In genomic region chr12:127980585-127980984, GRCh38 we compare ENCODE assay signal across 15 cellular contexts.
DNase-seq lines count a peak whose midpoint lies in the region; ATAC-seq and TF ChIP-seq lines count a peak whose summit lies in the region.
"Had no signal": no experiment of that assay in that cellular context is flagged by ENCODE, and none has a peak within 500 bp of the region (broad histone marks: within the 10 kb centered on the region; RNA-seq: fewer than 3 reads in every experiment).

No MANE protein-coding gene starts in this region.

- H2BK5ac ChIP-seq in H9 (ENCODE audit: insufficient read length, low read length) = no peak overlapping the region

- no peak overlapping the region for H2AK5ac ChIP-seq in H9 (ENCODE audit: insufficient read length, low read length)

- H2BK20ac ChIP-seq in H9 (ENCODE audit: low read depth, low read length, poor library complexity, severe bottlenecking) = no peak overlapping the region

- DNase-seq in H9 = peak; percentile 44
- DNase-seq in endodermal cell = peak; percentile 65
- DNase-seq in nephron progenitor cell = no peak
- DNase-seq in activated T-helper 2 cell treated with anti-CD3 and anti-CD28 coated beads, Interferon-gamma antibody, Interleukin-2, Interleukin-4, amounts not matched to agents 10 μg/mL and 5 μg/mL and 100 μg/mL, durations not matched to agents 14 hours and 24 hours and 36 hours (ENCODE audit: low spot score) = no peak
- DNase-seq in NCI-H1048 (lab: John Stamatoyannopoulos, UW) = no peak
- DNase-seq in left lobe of liver (ENCODE audit: low spot score) = no peak
- DNase-seq: C1 segment of cervical spinal cord; Calu3; CD4-positive, alpha-beta memory T cell; COR-L47; DMS53; DMS79 treated with DMSO at 0.1 percent for 48 hours; GF-D8; HCEC 1CT had no signal

- no peaks in the 10 kb centered on the region for H4K20me1 ChIP-seq in H9 (ENCODE audit: control insufficient read depth, insufficient read depth, insufficient read length)

- H3T11ph ChIP-seq in H9 (ENCODE audit: low read length) = no peak overlapping the region

- TF ChIP-seq CTCF in H9 (conservative IDR thresholded peaks at IDR 0.05) = peak; percentile 44; the same call in 2 of the 3 replicates
- TF ChIP-seq CTCF in endodermal cell (conservative IDR thresholded peaks at IDR 0.05) = no peak
- no peak for TF ChIP-seq CTCF in nephron progenitor cell (IDR thresholded peaks at IDR 0.05)

- H2BK12ac ChIP-seq in H9 (ENCODE audit: insufficient read length, low read depth, low read length) = no peak overlapping the region

- H3K36me3 ChIP-seq in endodermal cell (ENCODE audit: control insufficient read depth, insufficient read depth, low read length) = no peaks in the 10 kb centered on the region

- H3K4me1 ChIP-seq in H9 (ENCODE audit: insufficient read depth, low read length) (no peaks in the 10 kb centered on the region), endodermal cell (ENCODE audit: control insufficient read depth, insufficient read depth, low read length) (no peaks in the 10 kb centered on the region)

- H3K4me1 Mint-ChIP-seq in H9 (peaks cover 4 to 6% of the 10 kb centered on the region in 2 experiments; a peak in 2 of 4 replicates), endodermal cell (no peaks in the 10 kb centered on the region), nephron progenitor cell (peaks cover 25% of the 10 kb centered on the region)
- no peaks in the 10 kb centered on the region for H3K4me1 Mint-ChIP-seq in activated T-helper 2 cell treated with anti-CD3 and anti-CD28 coated beads, Interferon-gamma antibody, Interleukin-2, Interleukin-4, amounts not matched to agents 10 μg/mL and 5 μg/mL and 100 μg/mL, durations not matched to agents 14 hours and 24 hours and 36 hours (ENCODE audit: low read depth)
- no peaks in the 10 kb centered on the region for H3K4me1 Mint-ChIP-seq in stimulated activated memory B cell treated with anti-CD40 and anti-IgM and Interleukin-4, amounts not matched to agents 10 μg/mL and 1 μg/mL and 100 μg/mL, for 72 hours
- H3K4me1 Mint-ChIP-seq: CD4-positive, alpha-beta memory T cell had no signal

- H3K23ac ChIP-seq in H9 (ENCODE audit: insufficient read length, low read depth, low read length) = no peak overlapping the region

- no peak overlapping the region for H3K18ac ChIP-seq in H9 (ENCODE audit: insufficient read length, low read depth, low read length)

- no peak overlapping the region for H4K8ac ChIP-seq in H9 (replicated peaks; ENCODE audit: insufficient read length, low read depth, low read length)

- H3K56ac ChIP-seq in H9 (ENCODE audit: insufficient read length, low read depth, low read length) = no peak overlapping the region

- no peak overlapping the region for H3K4me2 ChIP-seq in H9 (ENCODE audit: insufficient read depth, insufficient read length, low read length)

- H3K9me3 Mint-ChIP-seq in H9 (peaks cover 18 to 19% of the 10 kb centered on the region in 2 experiments; a peak in 4 of 5 replicates), endodermal cell (peaks cover 39% of the 10 kb centered on the region), nephron progenitor cell (peaks cover 48% of the 10 kb centered on the region)
- peaks cover 58% of the 10 kb centered on the region for H3K9me3 Mint-ChIP-seq in activated T-helper 2 cell treated with anti-CD3 and anti-CD28 coated beads, Interferon-gamma antibody, Interleukin-2, Interleukin-4, amounts not matched to agents 10 μg/mL and 5 μg/mL and 100 μg/mL, durations not matched to agents 14 hours and 24 hours and 36 hours
- peaks cover 5% of the 10 kb centered on the region for H3K9me3 Mint-ChIP-seq in stimulated activated memory B cell treated with anti-CD40 and anti-IgM and Interleukin-4, amounts not matched to agents 10 μg/mL and 1 μg/mL and 100 μg/mL, for 72 hours

- no peak overlapping the region for H2AFZ ChIP-seq in H9 (ENCODE audit: low read length)

- H2BK120ac ChIP-seq in H9 (ENCODE audit: low read depth, low read length, poor library complexity, severe bottlenecking) = no peak overlapping the region

- H4K5ac ChIP-seq in H9 (ENCODE audit: insufficient read length, low read depth, low read length) = no peak overlapping the region

- no peaks in the 10 kb centered on the region for H3K79me1 ChIP-seq in H9 (ENCODE audit: insufficient read depth, low read depth, low read length, poor library complexity, severe bottlenecking)

- WGBS in H9 (ENCODE audit: extremely low coverage, insufficient read length, low lambda C conversion rate) = no CpG with 5 or more reads among the region's 4 CpGs
- WGBS in endodermal cell (ENCODE audit: insufficient coverage in 1 of 2, insufficient read length in 1 of 2), 2 experiments = 68 to 86% methylated on average over 4 of the region's 4 CpGs

- H3K9me3 ChIP-seq in H9 (ENCODE audit: control insufficient read depth, low read depth, low read length) (no peaks in the 10 kb centered on the region), endodermal cell (ENCODE audit: control insufficient read depth, low read length) (no peaks in the 10 kb centered on the region)

- no peak overlapping the region for H3K4me3 Mint-ChIP-seq in H9
- no peak overlapping the region for H3K4me3 Mint-ChIP-seq in endodermal cell
- no peak overlapping the region for H3K4me3 Mint-ChIP-seq in nephron progenitor cell
- H3K4me3 Mint-ChIP-seq in activated T-helper 2 cell treated with anti-CD3 and anti-CD28 coated beads, Interferon-gamma antibody, Interleukin-2, Interleukin-4, amounts not matched to agents 10 μg/mL and 5 μg/mL and 100 μg/mL, durations not matched to agents 14 hours and 24 hours and 36 hours (ENCODE audit: low read depth) = no peak overlapping the region
- no peak overlapping the region for H3K4me3 Mint-ChIP-seq in stimulated activated memory B cell treated with anti-CD40 and anti-IgM and Interleukin-4, amounts not matched to agents 10 μg/mL and 1 μg/mL and 100 μg/mL, for 72 hours
- H3K4me3 Mint-ChIP-seq: CD4-positive, alpha-beta memory T cell had no signal

- H3K36me3 Mint-ChIP-seq in H9 (ENCODE audit: insufficient read depth in 1 of 3, low read depth in 3 of 3) (peaks cover 4 to 17% (median 7%) of the 10 kb centered on the region in 3 experiments; a peak in 6 of 7 replicates), endodermal cell (ENCODE audit: low read depth) (no peaks in the 10 kb centered on the region), nephron progenitor cell (ENCODE audit: low read depth) (peaks cover 11% of the 10 kb centered on the region)
- no peaks in the 10 kb centered on the region for H3K36me3 Mint-ChIP-seq in activated T-helper 2 cell treated with anti-CD3 and anti-CD28 coated beads, Interferon-gamma antibody, Interleukin-2, Interleukin-4, amounts not matched to agents 10 μg/mL and 5 μg/mL and 100 μg/mL, durations not matched to agents 14 hours and 24 hours and 36 hours (ENCODE audit: low read depth)
- H3K36me3 Mint-ChIP-seq in stimulated activated memory B cell treated with anti-CD40 and anti-IgM and Interleukin-4, amounts not matched to agents 10 μg/mL and 1 μg/mL and 100 μg/mL, for 72 hours = no peaks in the 10 kb centered on the region
- H3K36me3 Mint-ChIP-seq: CD4-positive, alpha-beta memory T cell had no signal

- intact Hi-C loops in activated T-helper 2 cell treated with anti-CD3 and anti-CD28 coated beads, Interferon-gamma antibody, Interleukin-2, Interleukin-4, amounts not matched to agents 10 μg/mL and 5 μg/mL and 100 μg/mL, durations not matched to agents 14 hours and 24 hours and 36 hours (cut with micrococcal nuclease) = no loop called here

- no peaks in the 10 kb centered on the region for H3K27me3 ChIP-seq in H9 (ENCODE audit: insufficient read depth, low read length)
- H3K27me3 ChIP-seq in endodermal cell (ENCODE audit: control insufficient read depth, insufficient read depth, low read length, poor library complexity, severe bottlenecking) = no peaks in the 10 kb centered on the region

- H3K79me2 ChIP-seq in H9 (ENCODE audit: insufficient read depth, low read length) = no peaks in the 10 kb centered on the region

- no peak overlapping the region for H4K91ac ChIP-seq in H9 (ENCODE audit: insufficient read length, low read depth, low read length)

- no peak overlapping the region for H2BK15ac ChIP-seq in H9 (ENCODE audit: low read depth, low read length)

- 0 out of 7 replicates have a peak overlapping the region, but pooled peaks of 1 of the 3 experiments have one; percentile 17 for H3K27ac Mint-ChIP-seq in H9
- no peak overlapping the region for H3K27ac Mint-ChIP-seq in endodermal cell
- peak overlapping the region; percentile 44 for H3K27ac Mint-ChIP-seq in nephron progenitor cell
- no peak overlapping the region for H3K27ac Mint-ChIP-seq in activated T-helper 2 cell treated with anti-CD3 and anti-CD28 coated beads, Interferon-gamma antibody, Interleukin-2, Interleukin-4, amounts not matched to agents 10 μg/mL and 5 μg/mL and 100 μg/mL, durations not matched to agents 14 hours and 24 hours and 36 hours
- no peak overlapping the region for H3K27ac Mint-ChIP-seq in stimulated activated memory B cell treated with anti-CD40 and anti-IgM and Interleukin-4, amounts not matched to agents 10 μg/mL and 1 μg/mL and 100 μg/mL, for 72 hours
- H3K27ac Mint-ChIP-seq: CD4-positive, alpha-beta memory T cell had no signal

- no peak overlapping the region for H3K4ac ChIP-seq in H9 (ENCODE audit: low read depth, low read length)

- ATAC-seq in left lobe of liver = no peak
- ATAC-seq in stimulated activated memory B cell treated with anti-CD40 and anti-IgM and Interleukin-4, amounts not matched to agents 10 μg/mL and 1 μg/mL and 100 μg/mL, for 72 hours = no peak

- H3K27me3 Mint-ChIP-seq in H9 (ENCODE audit: low read depth) (peaks cover 4% of the 10 kb centered on the region), endodermal cell (ENCODE audit: insufficient read depth) (peaks cover 13% of the 10 kb centered on the region), nephron progenitor cell (ENCODE audit: low read depth, poor library complexity) (peaks cover 3% of the 10 kb centered on the region)
- H3K27me3 Mint-ChIP-seq in activated T-helper 2 cell treated with anti-CD3 and anti-CD28 coated beads, Interferon-gamma antibody, Interleukin-2, Interleukin-4, amounts not matched to agents 10 μg/mL and 5 μg/mL and 100 μg/mL, durations not matched to agents 14 hours and 24 hours and 36 hours (ENCODE audit: low read depth) = no peaks in the 10 kb centered on the region
- no peaks in the 10 kb centered on the region for H3K27me3 Mint-ChIP-seq in stimulated activated memory B cell treated with anti-CD40 and anti-IgM and Interleukin-4, amounts not matched to agents 10 μg/mL and 1 μg/mL and 100 μg/mL, for 72 hours

- H3K23me2 ChIP-seq in H9 (ENCODE audit: insufficient read length, low read depth, low read length, poor library complexity, severe bottlenecking) = no peaks in the 10 kb centered on the region

- H3K4me3 ChIP-seq in endodermal cell (ENCODE audit: low read length) = no peak overlapping the region

- H3K9ac ChIP-seq in H9 (ENCODE audit: extremely low read depth, insufficient read length, low read length) = no peak overlapping the region
- H3K9ac ChIP-seq in endodermal cell (ENCODE audit: extremely low read depth, low read length, poor library complexity, severe bottlenecking) = no peak overlapping the region

- no peak overlapping the region for H3K14ac ChIP-seq in H9 (ENCODE audit: insufficient read depth, low read length)

- H3K27ac ChIP-seq in H9 (ENCODE audit: insufficient read length, low read depth, low read length) (no peak overlapping the region), endodermal cell (ENCODE audit: low read depth, low read length) (no peak overlapping the region)

Comparison
In these comparisons a context has a peak if more than half of its experiments do, and no peak if none do; other contexts are left out.
1. DNase-seq: peak in H9 (single experiment) and endodermal cell (single experiment); none in nephron progenitor cell (single experiment), activated T-helper 2 cell treated with anti-CD3 and anti-CD28 coated beads, Interferon-gamma antibody, Interleukin-2, Interleukin-4, amounts not matched to agents 10 μg/mL and 5 μg/mL and 100 μg/mL, durations not matched to agents 14 hours and 24 hours and 36 hours (single experiment), NCI-H1048 (single experiment) and left lobe of liver (single experiment).